ENCODE assay signal across 1 cellular context in the genomic region with DNA sequence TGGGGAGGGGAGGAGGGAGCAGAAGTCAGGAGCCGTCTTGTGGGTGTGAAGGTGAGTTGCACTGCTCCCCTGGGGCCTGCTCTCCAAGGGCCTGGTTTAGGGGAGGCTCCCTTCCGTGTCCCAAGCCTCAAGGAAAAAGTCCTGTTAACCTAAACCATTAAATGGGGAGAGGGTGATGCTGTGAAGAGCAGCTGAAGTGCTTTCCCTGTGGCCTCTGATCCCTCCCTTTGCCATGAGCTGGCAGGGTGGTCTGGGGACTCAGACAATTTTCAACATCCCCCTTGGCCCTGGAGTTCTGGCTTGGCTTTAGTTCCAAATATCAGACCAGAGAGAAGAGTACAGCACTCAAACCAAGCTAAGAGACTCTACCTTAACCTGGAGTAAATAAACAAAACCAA.
TF ChIP-seq lines count a peak whose summit lies in the region.

No MANE protein-coding gene starts in this region.

TF ChIP-seq in H1, 55 proteins besides CTCF, POLR2A, EP300 and RAD21:
- TF ChIP-seq POU5F1 (IDR thresholded peaks at IDR 0.05; ENCODE audit: low read depth, low read length) (no peak), ZNF274 (IDR thresholded peaks at IDR 0.05; ENCODE audit: borderline replicate concordance, extremely low read depth, low read length) (no peak), CBX5 (IDR thresholded peaks at IDR 0.05; ENCODE audit: low read depth, low read length) (no peak), YY1 (IDR thresholded peaks at IDR 0.05; ENCODE audit: low read depth, low read length) (no peak), NRF1 (IDR thresholded peaks at IDR 0.05; ENCODE audit: low read depth, low read length) (no peak), SP2 (IDR thresholded peaks at IDR 0.05; ENCODE audit: low read length) (no peak), SRF (IDR thresholded peaks at IDR 0.05; ENCODE audit: low read depth, low read length) (no peak), RFX5 (IDR thresholded peaks at IDR 0.05; ENCODE audit: borderline replicate concordance, low read depth, low read length) (no peak), PHF8 (conservative IDR thresholded peaks at IDR 0.05; ENCODE audit: low read depth, low read length) (no peak), JUND (IDR thresholded peaks at IDR 0.05; ENCODE audit: low read length) (no peak), TAF7 (optimal IDR thresholded peaks at IDR 0.05; ENCODE audit: borderline replicate concordance, low read depth, low read length) (no peak), SIRT6 (IDR thresholded peaks at IDR 0.05; ENCODE audit: low read length) (no peak), SIN3A (conservative IDR thresholded peaks at IDR 0.05 in 1 of 2, IDR thresholded peaks at IDR 0.05 in 1 of 2; ENCODE audit: low read depth in 1 of 2, low read length in 2 of 2) (no peak), EGR1 (IDR thresholded peaks at IDR 0.05; ENCODE audit: borderline replicate concordance, low read depth, low read length) (no peak), ASH2L (IDR thresholded peaks at IDR 0.05; ENCODE audit: low read length) (no peak)
- TF ChIP-seq, protein P1, sequence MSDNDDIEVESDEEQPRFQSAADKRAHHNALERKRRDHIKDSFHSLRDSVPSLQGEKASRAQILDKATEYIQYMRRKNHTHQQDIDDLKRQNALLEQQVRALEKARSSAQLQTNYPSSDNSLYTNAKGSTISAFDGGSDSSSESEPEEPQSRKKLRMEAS (IDR thresholded peaks at IDR 0.05): no peak
- TF ChIP-seq, protein P2, sequence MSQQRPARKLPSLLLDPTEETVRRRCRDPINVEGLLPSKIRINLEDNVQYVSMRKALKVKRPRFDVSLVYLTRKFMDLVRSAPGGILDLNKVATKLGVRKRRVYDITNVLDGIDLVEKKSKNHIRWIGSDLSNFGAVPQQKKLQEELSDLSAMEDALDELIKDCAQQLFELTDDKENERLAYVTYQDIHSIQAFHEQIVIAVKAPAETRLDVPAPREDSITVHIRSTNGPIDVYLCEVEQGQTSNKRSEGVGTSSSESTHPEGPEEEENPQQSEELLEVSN (IDR thresholded peaks at IDR 0.05): no peak
